ENCODE assay signal across 8 cellular contexts in genomic region chr12:14403293-14403692, GRCh38. TPM values are rescaled to one million over a fixed set of nuclear protein-coding genes. Genes with fewer than 3 reads are reported as not detected.
DNase-seq lines count a peak whose midpoint lies in the region; ATAC-seq and TF ChIP-seq lines count a peak whose summit lies in the region.
"Had no signal": no experiment of that assay in that cellular context is flagged by ENCODE, and none has a peak within 500 bp of the region (broad histone marks: within the 10 kb centered on the region; RNA-seq: fewer than 3 reads in every experiment).

No MANE protein-coding gene starts in this region.

- peak; percentile 21 for ATAC-seq in GM18870 (IDR thresholded peaks at IDR 0.05; ENCODE audit: unreplicated experiment)
- no peak for ATAC-seq in HG03378 (IDR thresholded peaks at IDR 0.05; ENCODE audit: unreplicated experiment)

- peaks cover 43% of the 10 kb centered on the region for H3K4me1 Mint-ChIP-seq in osteocyte (ENCODE audit: unreplicated experiment)

- no peaks in the 10 kb centered on the region for H3K27me3 Mint-ChIP-seq in osteocyte (ENCODE audit: unreplicated experiment)

- TF ChIP-seq CTCF in KMS-11 (conservative IDR thresholded peaks at IDR 0.05; ENCODE audit: low read depth, low read length) (no peak), osteocyte (IDR thresholded peaks at IDR 0.05) (no peak)

- 0 out of 2 replicates have a peak overlapping the region, but pooled peaks have one; percentile 18 for H3K9ac ChIP-seq in KMS-11

- H3K36me3 Mint-ChIP-seq in osteocyte (ENCODE audit: unreplicated experiment), result peaks cover 23% of the 10 kb centered on the region

- no peak for DNase-seq in osteocyte (ENCODE audit: extremely low spot score, unreplicated experiment)
- no peak for DNase-seq in NCI-H1930 (lab: John Stamatoyannopoulos, UW)
- DNase-seq in G401 (ENCODE audit: low spot score), result no peak
- DNase-seq: activated gamma-delta T cell treated with Interleukin-2 at 50 U/mL for 16 hours had no signal

- peaks cover 98% of the 10 kb centered on the region for H3K79me2 ChIP-seq in KMS-11 (ENCODE audit: insufficient read depth, low read depth)

- H4K20me1 ChIP-seq in KMS-11 (ENCODE audit: insufficient read depth), result no peaks in the 10 kb centered on the region

- H3K4me3 Mint-ChIP-seq in osteocyte (ENCODE audit: unreplicated experiment), result peak overlapping the region; percentile 57

- peak overlapping the region; percentile 92 for H3K27ac Mint-ChIP-seq in osteocyte (ENCODE audit: unreplicated experiment)

- H3K36me3 ChIP-seq in KMS-11 (ENCODE audit: insufficient read depth), result no peaks in the 10 kb centered on the region

- H3K27me3 ChIP-seq in KMS-11 (ENCODE audit: insufficient read depth, low read depth), result no peaks in the 10 kb centered on the region

- H2AFZ ChIP-seq in KMS-11 (ENCODE audit: low read depth), result no peak overlapping the region

- peaks cover 18% of the 10 kb centered on the region for H3K9me3 Mint-ChIP-seq in osteocyte (ENCODE audit: unreplicated experiment)

- no peak overlapping the region for H3K4me3 ChIP-seq in KMS-11 (IDR thresholded peaks at IDR 0.05; ENCODE audit: insufficient read depth, low read depth, low read length)

- H3K4me1 ChIP-seq in KMS-11 (ENCODE audit: low read depth, poor library complexity, severe bottlenecking), result peaks cover 57% of the 10 kb centered on the region

- in situ Hi-C loops in G401 (cut with HindIII; ENCODE audit: low sequenced_read_pairs), result no loop called here

- peak overlapping the region; percentile 45 for H3K27ac ChIP-seq in KMS-11
- H3K27ac ChIP-seq in cingulate gyrus (ENCODE audit: low read depth, low read length), result peak overlapping the region; percentile 51

- H3K4me2 ChIP-seq in KMS-11, result peak overlapping the region; percentile 50; the same call in 1 of the 2 replicates

RNA-seq across cellular contexts. Expression of gene ATF7IP, which starts 37.8 kb away (rescaled TPM):
- total RNA-seq in osteocyte, result 71.1 and 71.2 TPM in 2 replicates
- 34.2 and 50.9 TPM in 2 replicates for total RNA-seq in G401 (2014; rRNA removed; shearing (Covaris generic))
